In the genomic region with DNA sequence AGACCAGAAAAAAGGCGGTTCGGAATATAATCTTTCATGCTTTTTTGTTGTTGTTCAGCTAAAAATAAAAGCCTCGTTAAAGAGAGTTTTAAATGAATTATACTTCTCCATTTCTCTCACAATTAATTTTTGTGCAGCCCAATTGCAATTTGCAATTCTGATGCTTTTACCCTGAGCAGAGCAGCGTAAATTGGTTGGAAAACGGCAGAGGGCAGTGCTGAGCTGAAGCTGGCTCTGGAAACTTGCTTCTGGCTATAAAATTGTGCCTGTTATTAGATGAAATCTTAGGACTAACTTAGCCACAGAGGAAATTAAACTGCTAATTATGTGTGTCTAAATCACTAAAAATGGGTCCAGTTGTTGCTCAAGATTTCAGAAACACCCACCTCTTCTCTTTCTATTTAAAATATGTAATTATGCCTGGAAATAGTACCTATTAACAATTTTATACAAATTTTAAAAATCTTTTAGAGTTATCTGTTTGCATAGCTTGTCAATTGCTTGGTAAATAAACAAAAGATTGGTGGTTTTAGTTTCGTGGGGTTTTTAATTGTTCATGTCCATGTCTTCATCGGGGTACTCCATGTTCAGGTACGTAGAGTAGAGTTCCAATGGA, we compare ENCODE assay signal across 8 cellular contexts.
DNase-seq lines count a peak whose midpoint lies in the region; FAIRE-seq and TF ChIP-seq lines count a peak whose summit lies in the region.

No MANE protein-coding gene starts in this region.

- peak; percentile 93 for TF ChIP-seq CTCF in AG09309 (IDR thresholded peaks at IDR 0.05; ENCODE audit: control insufficient read depth, insufficient read depth, low read depth, low read length, missing control alignments)
- TF ChIP-seq CTCF in GM20000 (IDR thresholded peaks at IDR 0.05; ENCODE audit: extremely low read depth, missing control alignments) = peak; percentile 27
- peak in 2 of 3 experiments; percentile 33 to 62 for TF ChIP-seq CTCF in ascending aorta (IDR thresholded peaks at IDR 0.05)

- no peaks in the 10 kb centered on the region for H3K9me3 ChIP-seq in ascending aorta
- no peaks in the 10 kb centered on the region for H3K9me3 ChIP-seq in small intestine (ENCODE audit: control insufficient read depth, low read depth)

- H3K36me3 ChIP-seq in ascending aorta = no peaks in the 10 kb centered on the region
- H3K36me3 ChIP-seq in small intestine (ENCODE audit: control insufficient read depth in 2 of 2, insufficient read depth in 2 of 2, low read length in 2 of 2) = no peaks in the 10 kb centered on the region

- DNase-seq in AG09309 (ENCODE audit: low read depth) = no peak
- DNase-seq in GM20000 (ENCODE audit: low spot score) = no peak
- DNase-seq in NCI-H460 (ENCODE audit: extremely low read depth, low read depth) = peak; percentile 54
- no peak for DNase-seq in ascending aorta (ENCODE audit: low spot score in 2 of 2)
- DNase-seq in hepatic stellate cell (ENCODE audit: low spot score) = peak; percentile 26
- peak; percentile 25 for DNase-seq in small intestine
- DNase-seq in NCI-H446 treated with DMSO at 0.1 percent for 48 hours (lab: John Stamatoyannopoulos, UW) = no peak
- DNase-seq in OCI-M2 (lab: John Stamatoyannopoulos, UW; ENCODE audit: unreplicated experiment) = no peak

- no peaks in the 10 kb centered on the region for H3K27me3 ChIP-seq in ascending aorta
- H3K27me3 ChIP-seq in small intestine (ENCODE audit: control insufficient read depth in 2 of 2, insufficient read depth in 2 of 2, low read length in 2 of 2) = no peaks in the 10 kb centered on the region

- H3K27ac ChIP-seq in ascending aorta (no peak overlapping the region), small intestine (ENCODE audit: low read depth in 1 of 2, low read length in 1 of 2) (no peak overlapping the region)

- FAIRE-seq in small intestine (lab: Jason Lieb, UNC) = no peak

- 36 to 45% (median 43%) methylated on average over 8 of the region's 8 CpGs for WGBS in small intestine, 3 donors

- H3K4me1 ChIP-seq in ascending aorta = no peaks in the 10 kb centered on the region
- no peaks in the 10 kb centered on the region for H3K4me1 ChIP-seq in small intestine (ENCODE audit: control insufficient read depth in 2 of 2, insufficient read depth in 1 of 2, low read depth in 1 of 2, low read length in 1 of 2)

- intact Hi-C loops in ascending aorta (cut with DNase I) = no loop called here

- H3K4me3 ChIP-seq in AG09309 (ENCODE audit: control insufficient read depth, low read depth, low read length) (no peak overlapping the region), ascending aorta (no peak overlapping the region), small intestine (ENCODE audit: low read depth in 1 of 2, low read length in 2 of 2) (no peak overlapping the region)

Comparison
In these comparisons a context has a peak if more than half of its experiments do, and no peak if none do; other contexts are left out.
1. DNase-seq: peak in NCI-H460 (single experiment), hepatic stellate cell (single experiment) and small intestine (single experiment); none in AG09309 (single experiment), GM20000 (single experiment), ascending aorta (0 of 2), NCI-H446 treated with DMSO at 0.1 percent for 48 hours (single experiment) and OCI-M2 (single experiment).
2. CTCF ChIP-seq: peak in every context shown above with its lines; median percentile 93 in AG09309; 48 in ascending aorta; 27 in GM20000.